Comparison of ENCODE assay signal across 13 cellular contexts in genomic region chr6:170137176-170137891, GRCh38.
DNase-seq lines count a peak whose midpoint lies in the region; ATAC-seq and TF ChIP-seq lines count a peak whose summit lies in the region.
"Had no signal": no experiment of that assay in that cellular context is flagged by ENCODE, and none has a peak within 500 bp of the region (broad histone marks: within the 10 kb centered on the region; RNA-seq: fewer than 3 reads in every experiment).

No MANE protein-coding gene starts in this region.

- H3K4me1 ChIP-seq in BLaER1 treated with 17β-estradiol and CSF1 and Interleukin-3, amounts not matched to agents 10 nM and 100 nM: peaks cover 33 to 53% (median 47%) of the 10 kb centered on the region in 10 experiments
- H3K4me1 ChIP-seq in right cardiac atrium (ENCODE audit: control insufficient read depth, insufficient read depth, low read length): peaks cover 6% of the 10 kb centered on the region

- no peak for TF ChIP-seq CTCF in cardiac fibroblast (IDR thresholded peaks at IDR 0.05; ENCODE audit: low read depth, low read length)

- no peaks in the 10 kb centered on the region for H3K9me3 Mint-ChIP-seq in activated naive CD8-positive, alpha-beta T cell treated with anti-CD3 and anti-CD28 coated beads, Interleukin-2, amount 50 U/mL, for 24 hours

- H3K27me3 Mint-ChIP-seq in activated naive CD8-positive, alpha-beta T cell treated with anti-CD3 and anti-CD28 coated beads, Interleukin-2, amount 50 U/mL, for 24 hours: no peaks in the 10 kb centered on the region

- H3K27ac ChIP-seq in BLaER1 treated with 17β-estradiol and CSF1 and Interleukin-3, amounts not matched to agents 10 nM and 100 nM: peak overlapping the region; percentile 63 to 89 (median 80)
- H3K27ac ChIP-seq in right cardiac atrium (ENCODE audit: low read length): peak overlapping the region; percentile 79

- 62% methylated on average over 50 of the region's 50 CpGs for WGBS in right cardiac atrium

- H3K36me3 ChIP-seq in BLaER1 treated with 17β-estradiol and CSF1 and Interleukin-3, amounts not matched to agents 10 nM and 100 nM: peaks cover 0 to 41% (median 21%) of the 10 kb centered on the region in 11 experiments; a peak in 16 of 22 replicates
- H3K36me3 ChIP-seq: BE2C had no signal

- no peaks in the 10 kb centered on the region for H3K4me1 Mint-ChIP-seq in activated naive CD8-positive, alpha-beta T cell treated with anti-CD3 and anti-CD28 coated beads, Interleukin-2, amount 50 U/mL, for 24 hours

- peak overlapping the region in 9 of 10 experiments; percentile 43 to 58 (median 52); a peak in 16 of 20 replicates for H3K4me3 ChIP-seq in BLaER1 treated with 17β-estradiol and CSF1 and Interleukin-3, amounts not matched to agents 10 nM and 100 nM
- H3K4me3 ChIP-seq in cardiac fibroblast (replicated peaks in 1 of 2; ENCODE audit: low read depth in 2 of 2, low read length in 2 of 2) (no peak overlapping the region), right cardiac atrium (ENCODE audit: low read length) (no peak overlapping the region)

- H3K9me3 ChIP-seq in BLaER1 treated with 17β-estradiol and CSF1 and Interleukin-3, amounts not matched to agents 10 nM and 100 nM (replicated peaks in 1 of 11): peaks cover 49 to 63% (median 57%) of the 10 kb centered on the region in 11 experiments
- H3K9me3 ChIP-seq in right cardiac atrium (ENCODE audit: control insufficient read depth, low read length): no peaks in the 10 kb centered on the region

- H3K27ac Mint-ChIP-seq in activated naive CD8-positive, alpha-beta T cell treated with anti-CD3 and anti-CD28 coated beads, Interleukin-2, amount 50 U/mL, for 24 hours: no peak overlapping the region

- no peak overlapping the region for H3K4me3 Mint-ChIP-seq in activated naive CD8-positive, alpha-beta T cell treated with anti-CD3 and anti-CD28 coated beads, Interleukin-2, amount 50 U/mL, for 24 hours

- H3K4me2 ChIP-seq in BLaER1 treated with 17β-estradiol and CSF1 and Interleukin-3, amounts not matched to agents 10 nM and 100 nM: peak overlapping the region; percentile 69 to 86 (median 80)

- no peaks in the 10 kb centered on the region for H4K20me1 ChIP-seq in BLaER1 treated with 17β-estradiol and CSF1 and Interleukin-3, amounts not matched to agents 10 nM and 100 nM

- H3K27me3 ChIP-seq in BLaER1 treated with 17β-estradiol and CSF1 and Interleukin-3, amounts not matched to agents 10 nM and 100 nM: no peaks in the 10 kb centered on the region
- H3K27me3 ChIP-seq in right cardiac atrium (ENCODE audit: control insufficient read depth, insufficient read depth): no peaks in the 10 kb centered on the region
- H3K27me3 ChIP-seq: BE2C had no signal

- peak; percentile 69 to 74 for ATAC-seq in right cardiac atrium
- no peak for ATAC-seq in HG02610 (IDR thresholded peaks at IDR 0.05; ENCODE audit: unreplicated experiment)
- no peak for ATAC-seq in activated naive CD8-positive, alpha-beta T cell treated with anti-CD3 and anti-CD28 coated beads, Interleukin-2, amount 50 U/mL, for 24 hours
- ATAC-seq in GM18519 (IDR thresholded peaks at IDR 0.05; ENCODE audit: low FRiP score, unreplicated experiment): no peak

- intact Hi-C loops in right cardiac atrium (cut with DNase I): no loop called here

- peak overlapping the region; percentile 64 to 80 (median 74) for H3K9ac ChIP-seq in BLaER1 treated with 17β-estradiol and CSF1 and Interleukin-3, amounts not matched to agents 10 nM and 100 nM

- no peaks in the 10 kb centered on the region for H3K36me3 Mint-ChIP-seq in activated naive CD8-positive, alpha-beta T cell treated with anti-CD3 and anti-CD28 coated beads, Interleukin-2, amount 50 U/mL, for 24 hours (ENCODE audit: low read depth)

- peak; percentile 3 to 27 for DNase-seq in cardiac fibroblast (ENCODE audit: low read depth in 2 of 2)
- DNase-seq in right cardiac atrium: peak; percentile 41 to 80 (median 58)
- peak; percentile 31 for DNase-seq in putamen (ENCODE audit: low spot score)
- DNase-seq in activated naive CD8-positive, alpha-beta T cell treated with anti-CD3 and anti-CD28 coated beads, Interleukin-2, amount 50 U/mL, for 24 hours: no peak
- DNase-seq in central memory CD4-positive, alpha-beta T cell: no peak
- DNase-seq: mesendoderm, NCI-H1092 treated with DMSO at 0.1 percent for 48 hours, NCI-H510A treated with DMSO at 0.1 percent for 48 hours, SIG-M5 had no signal

Comparison
In these comparisons a context has a peak if more than half of its experiments do, and no peak if none do; other contexts are left out.
1. H3K4me3 ChIP-seq: peak in BLaER1 treated with 17β-estradiol and CSF1 and Interleukin-3, amounts not matched to agents 10 nM and 100 nM (9 of 10); none in cardiac fibroblast (0 of 2) and right cardiac atrium (single experiment).
2. DNase-seq: peak in cardiac fibroblast (2 of 2), right cardiac atrium (3 of 3) and putamen (single experiment); none in activated naive CD8-positive, alpha-beta T cell treated with anti-CD3 and anti-CD28 coated beads, Interleukin-2, amount 50 U/mL, for 24 hours (single experiment) and central memory CD4-positive, alpha-beta T cell (single experiment).
3. ATAC-seq: peak in right cardiac atrium (2 of 2); none in HG02610 (single experiment), activated naive CD8-positive, alpha-beta T cell treated with anti-CD3 and anti-CD28 coated beads, Interleukin-2, amount 50 U/mL, for 24 hours (single experiment) and GM18519 (single experiment).